ENCODE assay signal across 1 cellular context in the genomic region with DNA sequence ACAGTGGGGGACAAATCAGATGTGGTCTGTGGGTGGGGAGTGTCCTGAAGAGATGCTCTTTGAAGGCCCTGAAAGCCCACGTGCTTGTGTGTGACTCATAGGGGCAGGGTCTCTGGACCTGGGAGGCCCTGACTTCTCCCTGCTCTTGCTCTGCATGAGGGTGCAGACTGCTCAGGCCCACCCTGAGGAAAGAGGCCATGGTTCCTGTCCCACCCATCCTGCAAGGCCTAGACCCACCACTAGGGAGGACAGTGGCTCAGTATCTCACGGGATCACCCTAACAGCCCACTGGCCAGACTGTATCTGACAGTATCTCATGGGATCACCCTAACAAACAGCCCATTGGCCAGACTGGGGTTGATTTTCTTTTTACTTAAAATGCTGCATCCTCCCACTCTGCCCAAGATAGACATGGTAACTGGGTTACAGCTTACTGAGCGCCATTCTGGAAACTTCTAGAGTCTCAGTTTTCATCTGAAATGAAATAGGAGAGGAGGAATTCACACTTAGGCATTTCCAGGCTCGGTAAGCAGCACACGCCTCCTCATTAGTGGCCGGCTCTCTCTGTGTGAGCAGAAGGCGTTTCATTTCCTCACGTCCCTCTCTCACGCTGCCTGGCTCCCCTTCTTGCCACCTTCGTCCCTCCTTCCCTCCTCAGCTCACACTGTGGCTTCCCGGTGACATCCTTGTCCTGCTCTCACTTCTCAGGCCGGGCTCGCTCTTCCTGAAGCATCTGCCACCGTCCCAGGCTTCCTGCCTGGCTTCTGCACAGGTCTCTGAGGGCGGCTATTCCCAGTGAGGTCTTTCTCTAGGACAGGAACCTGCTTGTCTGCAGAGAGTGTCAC.
TF ChIP-seq lines count a peak whose summit lies in the region.

No MANE protein-coding gene starts in this region.

TF ChIP-seq in HepG2, 621 proteins besides CTCF, POLR2A, EP300 and RAD21:
- TF ChIP-seq PBX2 (CRISPR knock-in tag; IDR thresholded peaks at IDR 0.05) (no peak), DDIT3 (CRISPR knock-in tag; IDR thresholded peaks at IDR 0.05) (no peak), AFF4 (CRISPR knock-in tag; IDR thresholded peaks at IDR 0.05) (no peak), AKAP8 (CRISPR knock-in tag; IDR thresholded peaks at IDR 0.05) (no peak), DMAP1 (CRISPR knock-in tag; IDR thresholded peaks at IDR 0.05) (no peak), MEF2D (CRISPR knock-in tag; IDR thresholded peaks at IDR 0.05) (no peak), MATR3 (CRISPR knock-in tag; IDR thresholded peaks at IDR 0.05) (no peak), GPN1 (CRISPR knock-in tag; IDR thresholded peaks at IDR 0.05; ENCODE audit: borderline replicate concordance) (no peak), ZNF772 (CRISPR knock-in tag; IDR thresholded peaks at IDR 0.05) (no peak), TAF15 (IDR thresholded peaks at IDR 0.05; ENCODE audit: low read depth, low read length, poor library complexity, severe bottlenecking) (no peak), JUND (CRISPR knock-in tag; IDR thresholded peaks at IDR 0.05) (no peak), RFXAP (CRISPR knock-in tag; IDR thresholded peaks at IDR 0.05; ENCODE audit: borderline replicate concordance) (no peak)
